In genomic region chr4:163948920-163949455, GRCh38 we compare ENCODE assay signal across 25 cellular contexts.
"Had no signal": no experiment of that assay in that cellular context is flagged by ENCODE, and none has a peak within 500 bp of the region (broad histone marks: within the 10 kb centered on the region; RNA-seq: fewer than 3 reads in every experiment).

No MANE protein-coding gene starts in this region.

- H2AFZ ChIP-seq: PC-9 had no signal

- ATAC-seq: K562 had no signal

- H3K4me2 ChIP-seq: KMS-11, PC-9 had no signal

- FAIRE-seq: HTR-8/SVneo, K562 had no signal

- H3K9ac ChIP-seq: KMS-11 had no signal

- H3K36me3 ChIP-seq: Peyer's patch, SJSA1 had no signal

- H3K4me3 ChIP-seq: K562, PC-9, Peyer's patch, SJSA1, SK-N-MC had no signal

- DNase-seq: Kasumi-1; MM.1S; NCI-H1092 treated with DMSO at 0.1 percent for 48 hours; NCI-H1436; NCI-H187; NCI-H2029; NCI-H2081 treated with DMSO at 0.1 percent for 48 hours; NCI-H2171; NCI-H226; NCI-H446; NCI-H510A; NCI-H524 treated with DMSO at 0.1 percent for 48 hours; NCI-H69; NCI-H774; NK-92 treated with Interleukin-12 subunit alpha and Interleukin-12 subunit beta, amount 100 ng/mL, for 24 hours; PC-9; Peyer's patch; Right ventricle myocardium superior; SIG-M5 had no signal

- H3K4me1 ChIP-seq: Peyer's patch, SJSA1 had no signal

- H3K27me3 ChIP-seq: Peyer's patch had no signal

- H3K9me3 ChIP-seq: Peyer's patch, SJSA1 had no signal

- H3K27ac ChIP-seq: HL-60, KMS-11, PC-9, Peyer's patch, SJSA1, SK-N-MC had no signal
